Comparison of ENCODE assay signal across 9 cellular contexts in genomic region chr10:132223156-132223590, GRCh38. TPM values are rescaled to one million over a fixed set of nuclear protein-coding genes. Genes with fewer than 3 reads are reported as not detected.
DNase-seq lines count a peak whose midpoint lies in the region; ATAC-seq, FAIRE-seq and TF ChIP-seq lines count a peak whose summit lies in the region.
"Had no signal": no experiment of that assay in that cellular context is flagged by ENCODE, and none has a peak within 500 bp of the region (broad histone marks: within the 10 kb centered on the region; RNA-seq: fewer than 3 reads in every experiment).

No MANE protein-coding gene starts in this region.

- ATAC-seq in GM21515 (IDR thresholded peaks at IDR 0.05; ENCODE audit: unreplicated experiment) = peak; percentile 93
- ATAC-seq in HG03045 (IDR thresholded peaks at IDR 0.05; ENCODE audit: unreplicated experiment) = no peak

- H3K27ac ChIP-seq in VCaP = peak overlapping the region; percentile 45; the same call in 1 of the 2 replicates

- H3K4me3 ChIP-seq in bronchial epithelial cell (ENCODE audit: low read depth, low read length) = no peak overlapping the region

- TF ChIP-seq CTCF in LNCAP (IDR thresholded peaks at IDR 0.05) (peak; percentile 89), VCaP (conservative IDR thresholded peaks at IDR 0.05) (peak; percentile 94), bronchial epithelial cell (IDR thresholded peaks at IDR 0.05; ENCODE audit: insufficient read depth, low read length, severe bottlenecking) (peak; percentile 99)

- no peaks in the 10 kb centered on the region for H3K36me3 ChIP-seq in bronchial epithelial cell (ENCODE audit: control insufficient read depth, insufficient read depth, low read length)

- DNase-seq in DMS 273 treated with DMSO at 0.1 percent for 48 hours (lab: John Stamatoyannopoulos, UW) (peak; percentile 32), bronchial epithelial cell (ENCODE audit: low read depth) (peak; percentile 48), iris pigment epithelial cell (ENCODE audit: low read depth) (peak; percentile 83)
- DNase-seq in stimulated activated CD4-positive, alpha-beta T cell treated with anti-CD3 and anti-CD28 coated beads, Interleukin-1b, Interleukin-23, amount 100 ng/mL, for 1 hour (ENCODE audit: low read depth in 2 of 2) = peak; percentile 13 to 37

- FAIRE-seq in bronchial epithelial cell (lab: Jason Lieb, UNC) = no peak
- FAIRE-seq: colon had no signal

- no peaks in the 10 kb centered on the region for H3K27me3 ChIP-seq in bronchial epithelial cell (ENCODE audit: control insufficient read depth, insufficient read depth, low read length)

RNA-seq across cellular contexts. Expression of gene DPYSL4, which starts 36.4 kb away (rescaled TPM):
- total RNA-seq in bronchial epithelial cell = 0.13 and 0.26 TPM in 2 replicates

Comparison
In these comparisons a context has a peak if more than half of its experiments do, and no peak if none do; other contexts are left out.
1. DNase-seq: peak in every context shown above with its lines; median percentile 83 in iris pigment epithelial cell; 48 in bronchial epithelial cell; 32 in DMS 273 treated with DMSO at 0.1 percent for 48 hours; 25 in stimulated activated CD4-positive, alpha-beta T cell treated with anti-CD3 and anti-CD28 coated beads, Interleukin-1b, Interleukin-23, amount 100 ng/mL, for 1 hour.